ENCODE assay signal across 20 cellular contexts in the genomic region with DNA sequence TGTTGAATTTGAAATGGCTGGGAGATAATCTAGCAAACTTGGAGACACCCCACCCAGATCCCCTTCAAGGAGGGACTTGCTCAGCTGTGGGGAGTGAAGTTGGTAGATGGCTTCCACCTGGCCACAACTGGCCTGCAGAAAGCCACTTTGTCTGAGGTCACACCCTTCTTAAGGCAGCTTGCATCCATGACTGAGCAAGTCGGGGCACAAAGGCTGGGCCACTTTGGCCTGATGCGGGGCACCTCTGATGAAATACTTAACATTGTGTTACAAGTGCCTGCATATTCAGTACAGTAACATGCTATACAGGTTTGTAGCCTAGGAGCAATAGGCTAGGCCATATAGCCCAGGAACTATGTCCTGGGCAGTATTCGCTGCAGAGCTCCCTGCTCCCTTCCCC.
"Had no signal": no experiment of that assay in that cellular context is flagged by ENCODE, and none has a peak within 500 bp of the region (broad histone marks: within the 10 kb centered on the region; RNA-seq: fewer than 3 reads in every experiment).

No MANE protein-coding gene starts in this region.

- H3K27ac ChIP-seq: tibial artery, upper lobe of left lung, uterus had no signal

- ATAC-seq: mucosa of descending colon, natural killer cell had no signal

- H3K27me3 ChIP-seq: dorsolateral prefrontal cortex, heart left ventricle, spleen, tibial artery, upper lobe of left lung, uterus had no signal

- H3K4me3 Mint-ChIP-seq: natural killer cell, neural crest cell had no signal

- H3K4me1 Mint-ChIP-seq: natural killer cell, neural crest cell had no signal

- H3K9me3 Mint-ChIP-seq: natural killer cell, neural crest cell had no signal

- DNase-seq: dorsolateral prefrontal cortex; effector CD8-positive, alpha-beta T cell; heart left ventricle; hippocampal formation; kidney glomerular epithelial cell; mucosa of descending colon; natural killer cell; posterior cingulate gyrus; spleen; stimulated activated CD4-positive, alpha-beta T cell treated with anti-CD3 and anti-CD28 coated beads, Interleukin-15, amount 100 ng/mL, for 24 hours; stimulated activated CD4-positive, alpha-beta T cell treated with anti-CD3 and anti-CD28 coated beads, Interleukin-1b, Interleukin-23, amount 100 ng/mL, for 48 hours; stimulated activated CD4-positive, alpha-beta T cell treated with anti-CD3 and anti-CD28 coated beads, Interleukin-4, amount 100 ng/mL, for 4 hours; stimulated activated naive CD4-positive, alpha-beta T cell; tibial artery; upper lobe of left lung; uterus had no signal

- H3K9me3 ChIP-seq: heart left ventricle, mucosa of descending colon, spleen, tibial artery, upper lobe of left lung, uterus had no signal

- H3K27ac Mint-ChIP-seq: natural killer cell had no signal

- H3K4me3 ChIP-seq: coronary artery, dorsolateral prefrontal cortex, heart left ventricle, mucosa of descending colon, spleen, tibial artery, upper lobe of left lung, uterus had no signal

- H3K36me3 ChIP-seq: uterus had no signal

- FAIRE-seq: frontal cortex, islet of Langerhans had no signal

- H3K4me1 ChIP-seq: tibial artery, upper lobe of left lung, uterus had no signal
